8 cellular contexts compared by ENCODE assay signal in the genomic region with DNA sequence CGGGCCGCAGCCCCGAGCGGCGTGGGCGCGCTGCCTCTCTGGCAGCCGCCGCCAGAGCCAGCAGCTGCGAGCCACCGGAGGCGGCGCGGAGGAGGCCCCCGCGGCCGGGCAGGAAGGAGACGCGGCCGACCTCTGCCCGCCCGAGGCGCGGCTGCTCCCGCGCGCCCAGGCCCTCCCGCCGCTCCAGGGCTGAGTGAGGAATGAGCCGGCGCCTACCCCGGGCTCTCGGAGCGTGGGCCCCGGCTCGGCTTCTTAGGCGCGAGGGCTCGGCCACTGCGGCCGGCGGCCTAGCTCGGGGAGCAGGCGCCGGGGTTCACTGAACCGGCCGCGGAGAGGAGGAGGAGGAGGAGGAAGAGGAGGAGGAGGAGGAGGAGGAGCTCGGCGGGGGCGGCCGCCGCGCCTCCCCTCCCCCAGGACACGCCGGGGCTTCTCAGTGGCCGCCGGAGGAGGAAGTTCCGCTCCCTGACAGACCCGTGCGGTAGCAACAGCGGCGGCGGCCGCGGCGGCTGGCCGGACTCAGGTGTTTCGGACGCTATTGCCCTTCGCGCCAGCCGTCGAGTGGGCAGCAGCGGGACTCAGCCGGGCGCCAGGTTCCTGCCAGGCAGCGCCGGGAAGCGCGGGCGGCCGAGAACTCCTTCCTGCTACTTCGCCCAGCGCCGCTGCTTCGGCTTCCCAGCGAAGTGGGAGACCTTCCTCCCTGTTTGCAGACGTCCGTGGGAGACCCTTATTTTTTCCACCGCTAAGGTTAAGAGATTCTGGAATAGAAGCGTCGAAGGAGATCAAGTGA. TPM values are rescaled to one million over a fixed set of nuclear protein-coding genes. Genes with fewer than 3 reads are reported as not detected.
DNase-seq lines count a peak whose midpoint lies in the region; ATAC-seq lines count a peak whose summit lies in the region.

A gene (plus strand): TSS at position 468 of the 787 bp plus-strand sequence. CDS start 735 bp downstream, outside the sequence.

- no peaks in the 10 kb centered on the region for H3K9me3 Mint-ChIP-seq in memory B cell

- peak; percentile 83 for DNase-seq in Ammon's horn (ENCODE audit: low spot score)
- DNase-seq in NCI-H82 treated with DMSO at 0.1 percent for 48 hours (lab: John Stamatoyannopoulos, UW; ENCODE audit: unreplicated experiment): peak; percentile 50
- DNase-seq in effector CD8-positive, alpha-beta T cell (lab: John Stamatoyannopoulos, UW): peak; percentile 48
- peak; percentile 68 to 71 for DNase-seq in memory B cell (ENCODE audit: low spot score in 2 of 2)
- DNase-seq in stimulated activated CD8-positive, alpha-beta memory T cell treated with anti-CD3 and anti-CD28 coated beads, Interleukin-12 subunit alpha, Interleukin-12 subunit beta, amount 100 ng/mL, for 4 hours (ENCODE audit: low read depth): peak; percentile 67

- H3K36me3 Mint-ChIP-seq in memory B cell: no peaks in the 10 kb centered on the region

- peaks cover 53% of the 10 kb centered on the region for H3K4me1 Mint-ChIP-seq in memory B cell

- CTCF ChIA-PET in activated CD8-positive, alpha-beta memory T cell treated with anti-CD3 and anti-CD28 coated beads for 36 hours (lab: Charles Lee): no interaction called here

- ATAC-seq in GM19023 (IDR thresholded peaks at IDR 0.05; ENCODE audit: unreplicated experiment) (peak; percentile 78), HG03196 (IDR thresholded peaks at IDR 0.05; ENCODE audit: unreplicated experiment) (peak; percentile 60), memory B cell (ENCODE audit: low read depth) (peak; percentile 66)

- no peaks in the 10 kb centered on the region for H3K27me3 Mint-ChIP-seq in memory B cell

- H3K4me3 Mint-ChIP-seq in memory B cell: peak within 1 kb of the TSS; percentile 91

- POLR2A ChIA-PET in activated CD8-positive, alpha-beta memory T cell treated with anti-CD3 and anti-CD28 coated beads for 36 hours (lab: Charles Lee): no interaction called here

- H3K27ac Mint-ChIP-seq in memory B cell: peak within 1 kb of the TSS; percentile 95

RNA-seq across cellular contexts. Expression of the gene that starts here (rescaled TPM):
- total RNA-seq in activated CD8-positive, alpha-beta memory T cell treated with anti-CD3 and anti-CD28 coated beads for 36 hours: 10 to 100 TPM; 24.5 to 24.8 TPM

Comparison
In these comparisons a context has a peak if more than half of its experiments do, and no peak if none do; other contexts are left out.
1. Peak in every context shown above with its lines: DNase-seq and ATAC-seq.